14 cellular contexts compared by ENCODE assay signal in the genomic region with DNA sequence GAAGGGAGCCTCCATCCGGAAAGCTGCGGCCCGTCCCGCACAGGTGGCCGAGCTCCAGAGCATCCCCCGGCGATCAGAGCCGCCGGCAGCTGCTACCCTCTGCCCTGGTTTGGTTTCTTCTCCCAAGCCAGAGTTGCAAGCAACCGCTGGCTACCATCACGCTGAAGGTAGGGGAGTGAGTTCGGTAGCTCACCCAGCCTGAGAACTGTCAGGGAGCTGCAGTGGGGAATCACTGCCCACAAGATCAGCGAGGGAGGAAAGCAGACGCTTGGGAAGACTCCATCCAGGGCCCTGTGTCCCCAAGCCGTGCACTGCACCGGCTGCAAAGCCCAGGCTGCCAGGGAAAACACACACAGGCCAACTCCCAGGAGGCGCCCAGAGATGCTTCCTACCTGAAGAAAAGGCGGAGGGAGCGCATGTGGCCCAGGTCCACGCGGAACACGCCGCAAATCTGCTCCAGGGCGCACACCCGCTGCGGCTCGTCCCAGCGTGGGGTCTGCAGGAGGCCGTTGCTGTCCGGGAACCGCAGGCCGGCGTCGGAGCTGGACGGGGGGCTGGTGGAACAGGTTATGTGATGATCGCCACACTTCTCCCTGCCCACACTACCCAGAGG.
DNase-seq lines count a peak whose midpoint lies in the region; ATAC-seq and TF ChIP-seq lines count a peak whose summit lies in the region.
"Had no signal": no experiment of that assay in that cellular context is flagged by ENCODE, and none has a peak within 500 bp of the region (broad histone marks: within the 10 kb centered on the region; RNA-seq: fewer than 3 reads in every experiment).

No MANE protein-coding gene starts in this region.

- intact Hi-C loops in dorsolateral prefrontal cortex (cut with DNase I), result no loop called here

- H3K27ac ChIP-seq in dorsolateral prefrontal cortex (peak overlapping the region in 55 of 59 donors; percentile 30 to 95 (median 86)), tibial nerve (peak overlapping the region; percentile 53 to 89 (median 83))
- H3K27ac ChIP-seq: psoas muscle had no signal

- no peaks in the 10 kb centered on the region for H3K36me3 Mint-ChIP-seq in activated T-cell treated with anti-CD3 and anti-CD28 coated beads, Interleukin-2, amount 50 U/mL, for 24 hours (ENCODE audit: low read depth)
- peaks cover 5% of the 10 kb centered on the region for H3K36me3 Mint-ChIP-seq in neural crest cell (ENCODE audit: low read depth)

- H3K4me1 Mint-ChIP-seq in activated T-cell treated with anti-CD3 and anti-CD28 coated beads, Interleukin-2, amount 50 U/mL, for 24 hours (ENCODE audit: low read depth), result no peaks in the 10 kb centered on the region
- H3K4me1 Mint-ChIP-seq in neural crest cell, result peaks cover 56% of the 10 kb centered on the region

- H3K4me1 ChIP-seq in tibial nerve, result peaks cover 0 to 39% (median 21%) of the 10 kb centered on the region in 4 donors
- H3K4me1 ChIP-seq: psoas muscle had no signal

- TF ChIP-seq CTCF in dorsolateral prefrontal cortex (IDR thresholded peaks at IDR 0.05 in 54 of 56, conservative IDR thresholded peaks at IDR 0.05 in 2 of 56; ENCODE audit: low read depth in 1 of 56, partially characterized antibody in 56 of 56) (no peak), neural crest cell (conservative IDR thresholded peaks at IDR 0.05) (no peak), tibial nerve (IDR thresholded peaks at IDR 0.05) (no peak)

- peaks cover 2% of the 10 kb centered on the region for H3K27me3 Mint-ChIP-seq in activated T-cell treated with anti-CD3 and anti-CD28 coated beads, Interleukin-2, amount 50 U/mL, for 24 hours
- H3K27me3 Mint-ChIP-seq in neural crest cell (ENCODE audit: low read depth), result peaks cover 2% of the 10 kb centered on the region
- H3K27me3 Mint-ChIP-seq: activated naive CD8-positive, alpha-beta T cell treated with anti-CD3 and anti-CD28 coated beads for 36 hours had no signal

- peak overlapping the region in 42 of 59 donors; percentile 0 to 65 (median 43) for H3K4me3 ChIP-seq in dorsolateral prefrontal cortex
- peak overlapping the region in 1 of 4 donors; percentile 11 for H3K4me3 ChIP-seq in tibial nerve
- H3K4me3 ChIP-seq: left lung had no signal

- no peaks in the 10 kb centered on the region for H3K9me3 ChIP-seq in tibial nerve
- H3K9me3 ChIP-seq: left lung, psoas muscle had no signal

- H3K27ac Mint-ChIP-seq in activated T-cell treated with anti-CD3 and anti-CD28 coated beads, Interleukin-2, amount 50 U/mL, for 24 hours, result no peak overlapping the region
- peak overlapping the region; percentile 81 for H3K27ac Mint-ChIP-seq in neural crest cell (ENCODE audit: unreplicated experiment)
- H3K27ac Mint-ChIP-seq: activated naive CD8-positive, alpha-beta T cell treated with anti-CD3 and anti-CD28 coated beads for 36 hours had no signal

- H3K9me3 Mint-ChIP-seq in activated T-cell treated with anti-CD3 and anti-CD28 coated beads, Interleukin-2, amount 50 U/mL, for 24 hours, result no peaks in the 10 kb centered on the region
- no peaks in the 10 kb centered on the region for H3K9me3 Mint-ChIP-seq in neural crest cell
- H3K9me3 Mint-ChIP-seq: activated naive CD8-positive, alpha-beta T cell treated with anti-CD3 and anti-CD28 coated beads for 36 hours had no signal

- TF ChIP-seq EP300 in tibial nerve (IDR thresholded peaks at IDR 0.05), result no peak

- H3K36me3 ChIP-seq in tibial nerve, result peaks cover 0 to 36% (median 0%) of the 10 kb centered on the region in 3 donors

- 49 to 56% methylated on average over 33 to 36 of the region's 36 CpGs for WGBS in tibial nerve, 2 donors

- no peak for TF ChIP-seq POLR2A in tibial nerve (IDR thresholded peaks at IDR 0.05)

- H3K27me3 ChIP-seq in dorsolateral prefrontal cortex, result no peaks in the 10 kb centered on the region
- H3K27me3 ChIP-seq in tibial nerve, result no peaks in the 10 kb centered on the region
- H3K27me3 ChIP-seq: left lung had no signal

- ATAC-seq in GM21825 (IDR thresholded peaks at IDR 0.05; ENCODE audit: unreplicated experiment), result no peak
- ATAC-seq: PC-3 had no signal

- peak; percentile 8 for DNase-seq in activated T-cell treated with anti-CD3 and anti-CD28 coated beads, Interleukin-2, amount 50 U/mL, for 24 hours
- DNase-seq in activated T-cell treated with anti-CD3 and anti-CD28 coated beads for 4 hours (no peak), dorsolateral prefrontal cortex (peak in 6 of 10 donors; percentile 4 to 41 (median 31)), neural crest cell (ENCODE audit: low read depth, low spot score) (no peak), tibial nerve (ENCODE audit: low spot score in 2 of 2) (no peak), GF-D8 (lab: John Stamatoyannopoulos, UW) (no peak)
- DNase-seq in activated CD8-positive, alpha-beta memory T cell treated with anti-CD3 and anti-CD28 coated beads, Interleukin-2, amount 50 U/mL, for 4 hours, result no peak
- DNase-seq: activated naive CD8-positive, alpha-beta T cell treated with anti-CD3 and anti-CD28 coated beads for 36 hours; DMS 273 treated with DMSO at 0.1 percent for 48 hours; effector CD8-positive, alpha-beta T cell; PC-3 had no signal

- H3K4me3 Mint-ChIP-seq in activated T-cell treated with anti-CD3 and anti-CD28 coated beads, Interleukin-2, amount 50 U/mL, for 24 hours, result no peak overlapping the region
- peak overlapping the region; percentile 82 for H3K4me3 Mint-ChIP-seq in neural crest cell
- H3K4me3 Mint-ChIP-seq: activated naive CD8-positive, alpha-beta T cell treated with anti-CD3 and anti-CD28 coated beads for 36 hours had no signal

Comparison
In these comparisons a context has a peak if more than half of its experiments do, and no peak if none do; other contexts are left out.
1. DNase-seq: peak in activated T-cell treated with anti-CD3 and anti-CD28 coated beads, Interleukin-2, amount 50 U/mL, for 24 hours (single experiment) and dorsolateral prefrontal cortex (6 of 10); none in activated T-cell treated with anti-CD3 and anti-CD28 coated beads for 4 hours (single experiment), neural crest cell (single experiment), tibial nerve (0 of 2), activated CD8-positive, alpha-beta memory T cell treated with anti-CD3 and anti-CD28 coated beads, Interleukin-2, amount 50 U/mL, for 4 hours (single experiment) and GF-D8 (single experiment).